28 cellular contexts compared by ENCODE assay signal in the genomic region with DNA sequence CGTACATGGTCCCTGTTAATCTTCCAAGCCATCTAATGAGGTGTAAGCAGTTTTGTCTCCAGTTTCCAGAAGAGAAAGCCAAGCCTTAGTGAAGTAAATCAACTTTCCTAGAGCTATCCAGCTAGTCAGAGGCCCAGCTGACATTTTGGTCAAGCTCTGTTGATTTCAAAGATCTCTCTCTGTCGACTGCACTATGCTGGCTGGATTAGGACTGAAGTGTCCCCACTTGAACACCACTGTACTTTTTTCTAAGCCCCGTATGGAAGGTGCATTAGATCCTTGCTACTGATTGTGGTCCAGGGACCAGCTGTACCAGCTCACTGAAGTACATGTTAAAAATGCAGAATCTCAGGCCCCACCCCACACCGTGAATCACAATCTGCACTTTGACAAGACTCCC.
"Had no signal": no experiment of that assay in that cellular context is flagged by ENCODE, and none has a peak within 500 bp of the region (broad histone marks: within the 10 kb centered on the region; RNA-seq: fewer than 3 reads in every experiment).

No MANE protein-coding gene starts in this region.

- H3K27ac ChIP-seq: dorsolateral prefrontal cortex, epithelial cell of prostate, gastrocnemius medialis, ovary, psoas muscle, skin epidermis, spleen, testis, tibial nerve, upper lobe of left lung had no signal

- H3K9me3 ChIP-seq: gastrocnemius medialis, ovary, psoas muscle, spleen, testis, tibial nerve, upper lobe of left lung had no signal

- H3K27me3 ChIP-seq: dorsolateral prefrontal cortex, gastrocnemius medialis, ovary, spleen, testis, tibial nerve, upper lobe of left lung had no signal

- H3K4me1 ChIP-seq: gastrocnemius medialis, psoas muscle, spleen, testis, tibial nerve, upper lobe of left lung had no signal

- H3K36me3 Mint-ChIP-seq: memory B cell; natural killer cell; stimulated activated memory B cell treated with anti-CD40 and anti-IgM and Interleukin-4, amounts not matched to agents 10 μg/mL and 1 μg/mL and 100 μg/mL, for 72 hours had no signal

- DNase-seq: dorsolateral prefrontal cortex; effector CD4-positive, alpha-beta T cell; endodermal cell; foreskin fibroblast; gastrocnemius medialis; head of caudate nucleus; left ventricle myocardium superior; natural killer cell; occipital lobe; ovary; posterior cingulate gyrus; psoas muscle; right cardiac atrium; spleen; stimulated activated CD4-positive, alpha-beta T cell treated with anti-CD3 and anti-CD28 coated beads, Interleukin-4, amount 100 ng/mL, for 4 hours; stimulated activated naive CD8-positive, alpha-beta T cell treated with anti-CD3 and anti-CD28 coated beads, Interleukin-15, Interleukin-2, amounts not matched to agents 100 U/mL and 50 U/mL, for 24 hours; substantia nigra; testis; upper lobe of left lung had no signal

- H3K27ac Mint-ChIP-seq: endodermal cell; memory B cell; natural killer cell; stimulated activated memory B cell treated with anti-CD40 and anti-IgM and Interleukin-4, amounts not matched to agents 10 μg/mL and 1 μg/mL and 100 μg/mL, for 72 hours had no signal

- FAIRE-seq: keratinocyte, urothelium cell line had no signal

- H3K4me3 ChIP-seq: dorsolateral prefrontal cortex, gastrocnemius medialis, lung, ovary, psoas muscle, skin epidermis, spleen, testis, tibial nerve, upper lobe of left lung had no signal

- H3K4me1 Mint-ChIP-seq: memory B cell; natural killer cell; stimulated activated memory B cell treated with anti-CD40 and anti-IgM and Interleukin-4, amounts not matched to agents 10 μg/mL and 1 μg/mL and 100 μg/mL, for 72 hours had no signal

- H3K4me3 Mint-ChIP-seq: endodermal cell; memory B cell; natural killer cell; stimulated activated memory B cell treated with anti-CD40 and anti-IgM and Interleukin-4, amounts not matched to agents 10 μg/mL and 1 μg/mL and 100 μg/mL, for 72 hours had no signal

- H3K9me3 Mint-ChIP-seq: endodermal cell; memory B cell; natural killer cell; stimulated activated memory B cell treated with anti-CD40 and anti-IgM and Interleukin-4, amounts not matched to agents 10 μg/mL and 1 μg/mL and 100 μg/mL, for 72 hours had no signal

- H3K36me3 ChIP-seq: gastrocnemius medialis, ovary, spleen, tibial nerve, upper lobe of left lung had no signal

- ATAC-seq: esophagus mucosa; gastrocnemius medialis; left ventricle myocardium superior; natural killer cell; psoas muscle; right cardiac atrium; stimulated activated memory B cell treated with anti-CD40 and anti-IgM and Interleukin-4, amounts not matched to agents 10 μg/mL and 1 μg/mL and 100 μg/mL, for 72 hours; stimulated activated naive CD8-positive, alpha-beta T cell treated with anti-CD3 and anti-CD28 coated beads, Interleukin-15, Interleukin-2, amounts not matched to agents 100 U/mL and 50 U/mL, for 24 hours had no signal
